31 cellular contexts compared by ENCODE assay signal in the genomic region with DNA sequence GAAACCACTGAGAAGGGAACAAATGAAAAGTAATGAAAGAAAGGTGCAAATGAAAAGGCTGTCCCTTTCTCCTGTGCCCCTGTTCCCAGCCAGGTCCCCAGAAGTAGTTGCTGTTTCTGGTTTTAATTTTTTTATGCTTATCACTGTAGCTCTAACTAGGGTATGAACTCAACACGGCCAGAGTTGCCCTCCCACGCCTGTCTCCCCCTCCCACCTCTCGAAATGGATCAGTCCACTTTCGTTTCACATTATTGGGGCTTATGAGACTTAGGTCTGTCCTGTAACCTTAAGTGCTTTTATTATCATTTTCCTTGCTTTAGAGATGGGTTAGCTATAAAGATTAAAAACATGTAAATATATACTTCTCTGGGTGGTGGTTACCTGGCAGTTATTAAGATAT.
"Had no signal": no experiment of that assay in that cellular context is flagged by ENCODE, and none has a peak within 500 bp of the region (broad histone marks: within the 10 kb centered on the region; RNA-seq: fewer than 3 reads in every experiment).

No MANE protein-coding gene starts in this region.

- H3K4me1 ChIP-seq: ascending aorta, body of pancreas, Peyer's patch had no signal

- DNase-seq: activated CD4-positive, alpha-beta T cell treated with anti-CD3 and anti-CD28 coated beads for 4 hours; activated CD8-positive, alpha-beta T cell treated with anti-CD3 and anti-CD28 coated beads for 36 hours; activated effector memory CD4-positive, alpha-beta T cell treated with Interleukin-2 at 50 U/mL for 16 hours; activated naive CD4-positive, alpha-beta T cell; activated naive CD8-positive, alpha-beta T cell treated with anti-CD3 and anti-CD28 coated beads, Interleukin-2, amount 50 U/mL, for 24 hours; activated T-cell treated with anti-CD3 and anti-CD28 coated beads, Interleukin-2, amount 50 U/mL, for 24 hours; amniotic stem cell; body of pancreas; central memory CD4-positive, alpha-beta T cell; MG63; MV-4-11; NCI-H1092 treated with DMSO at 0.1 percent for 48 hours; NCI-H1417 treated with DMSO at 0.1 percent for 48 hours; NCI-H1694; NCI-H2029; NCI-H2107; NCI-H2171 treated with DMSO at 0.1 percent for 48 hours; NCI-H226; NCI-H526; NK-92 treated with Interleukin-12 subunit alpha and Interleukin-12 subunit beta, amount 100 ng/mL, for 24 hours; Peyer's patch; Right ventricle myocardium superior; SJCRH30; SK-N-SH; T-helper 1 cell had no signal

- H3K27me3 Mint-ChIP-seq: activated CD8-positive, alpha-beta T cell treated with anti-CD3 and anti-CD28 coated beads for 36 hours; activated naive CD4-positive, alpha-beta T cell treated with anti-CD3 and anti-CD28 coated beads, Interleukin-2, amount 50 U/mL, for 24 hours; activated naive CD8-positive, alpha-beta T cell treated with anti-CD3 and anti-CD28 coated beads, Interleukin-2, amount 50 U/mL, for 24 hours; activated T-cell treated with anti-CD3 and anti-CD28 coated beads, Interleukin-2, amount 50 U/mL, for 24 hours had no signal

- H3K27me3 ChIP-seq: ascending aorta, body of pancreas, MG63, Peyer's patch, SJCRH30 had no signal

- H3K9me2 ChIP-seq: SK-N-SH had no signal

- H3K9me3 Mint-ChIP-seq: activated CD8-positive, alpha-beta T cell treated with anti-CD3 and anti-CD28 coated beads for 36 hours; activated naive CD4-positive, alpha-beta T cell treated with anti-CD3 and anti-CD28 coated beads, Interleukin-2, amount 50 U/mL, for 24 hours; activated naive CD8-positive, alpha-beta T cell treated with anti-CD3 and anti-CD28 coated beads, Interleukin-2, amount 50 U/mL, for 24 hours; activated T-cell treated with anti-CD3 and anti-CD28 coated beads, Interleukin-2, amount 50 U/mL, for 24 hours; activated T-helper 1 cell treated with anti-CD3 and anti-CD28 coated beads, Interleukin-12 subunit alpha, Interleukin-12 subunit beta, Interleukin-2, Interleukin-4 antibody, amounts not matched to agents 30 ng/mL and 10 ng/mL and 1 ng/mL, durations not matched to agents 14 hours and 24 hours and 36 hours had no signal

- H3K4me3 Mint-ChIP-seq: activated CD8-positive, alpha-beta T cell treated with anti-CD3 and anti-CD28 coated beads for 36 hours; activated naive CD4-positive, alpha-beta T cell treated with anti-CD3 and anti-CD28 coated beads, Interleukin-2, amount 50 U/mL, for 24 hours; activated naive CD8-positive, alpha-beta T cell treated with anti-CD3 and anti-CD28 coated beads, Interleukin-2, amount 50 U/mL, for 24 hours; activated T-cell treated with anti-CD3 and anti-CD28 coated beads, Interleukin-2, amount 50 U/mL, for 24 hours; activated T-helper 1 cell treated with anti-CD3 and anti-CD28 coated beads, Interleukin-12 subunit alpha, Interleukin-12 subunit beta, Interleukin-2, Interleukin-4 antibody, amounts not matched to agents 30 ng/mL and 10 ng/mL and 1 ng/mL, durations not matched to agents 14 hours and 24 hours and 36 hours had no signal

- H3K27ac ChIP-seq: ascending aorta, body of pancreas, Peyer's patch, RWPE1, SJCRH30, VCaP had no signal

- H3K27ac Mint-ChIP-seq: activated CD8-positive, alpha-beta T cell treated with anti-CD3 and anti-CD28 coated beads for 36 hours; activated naive CD4-positive, alpha-beta T cell treated with anti-CD3 and anti-CD28 coated beads, Interleukin-2, amount 50 U/mL, for 24 hours; activated naive CD8-positive, alpha-beta T cell treated with anti-CD3 and anti-CD28 coated beads, Interleukin-2, amount 50 U/mL, for 24 hours; activated T-cell treated with anti-CD3 and anti-CD28 coated beads, Interleukin-2, amount 50 U/mL, for 24 hours; activated T-helper 1 cell treated with anti-CD3 and anti-CD28 coated beads, Interleukin-12 subunit alpha, Interleukin-12 subunit beta, Interleukin-2, Interleukin-4 antibody, amounts not matched to agents 30 ng/mL and 10 ng/mL and 1 ng/mL, durations not matched to agents 14 hours and 24 hours and 36 hours had no signal

- H3K4me2 ChIP-seq: SK-N-SH had no signal

- ATAC-seq: activated CD4-positive, CD25-positive, alpha-beta regulatory T cell treated with anti-CD3 and anti-CD28 coated beads, Interleukin-2, amount 50 U/mL, for 24 hours; activated CD8-positive, alpha-beta T cell treated with anti-CD3 and anti-CD28 coated beads for 36 hours; activated naive CD8-positive, alpha-beta T cell treated with anti-CD3 and anti-CD28 coated beads, Interleukin-2, amount 50 U/mL, for 24 hours; body of pancreas had no signal

- H3K9me3 ChIP-seq: ascending aorta, body of pancreas, MG63, Peyer's patch, SJCRH30, SK-N-SH had no signal

- H3K4me1 Mint-ChIP-seq: activated naive CD4-positive, alpha-beta T cell treated with anti-CD3 and anti-CD28 coated beads, Interleukin-2, amount 50 U/mL, for 24 hours had no signal

- H3K4me3 ChIP-seq: ascending aorta, body of pancreas, MG63, Peyer's patch, SJCRH30 had no signal

- H3K9ac ChIP-seq: SK-N-SH had no signal
